Comparison of ENCODE assay signal across 13 cellular contexts in the genomic region with DNA sequence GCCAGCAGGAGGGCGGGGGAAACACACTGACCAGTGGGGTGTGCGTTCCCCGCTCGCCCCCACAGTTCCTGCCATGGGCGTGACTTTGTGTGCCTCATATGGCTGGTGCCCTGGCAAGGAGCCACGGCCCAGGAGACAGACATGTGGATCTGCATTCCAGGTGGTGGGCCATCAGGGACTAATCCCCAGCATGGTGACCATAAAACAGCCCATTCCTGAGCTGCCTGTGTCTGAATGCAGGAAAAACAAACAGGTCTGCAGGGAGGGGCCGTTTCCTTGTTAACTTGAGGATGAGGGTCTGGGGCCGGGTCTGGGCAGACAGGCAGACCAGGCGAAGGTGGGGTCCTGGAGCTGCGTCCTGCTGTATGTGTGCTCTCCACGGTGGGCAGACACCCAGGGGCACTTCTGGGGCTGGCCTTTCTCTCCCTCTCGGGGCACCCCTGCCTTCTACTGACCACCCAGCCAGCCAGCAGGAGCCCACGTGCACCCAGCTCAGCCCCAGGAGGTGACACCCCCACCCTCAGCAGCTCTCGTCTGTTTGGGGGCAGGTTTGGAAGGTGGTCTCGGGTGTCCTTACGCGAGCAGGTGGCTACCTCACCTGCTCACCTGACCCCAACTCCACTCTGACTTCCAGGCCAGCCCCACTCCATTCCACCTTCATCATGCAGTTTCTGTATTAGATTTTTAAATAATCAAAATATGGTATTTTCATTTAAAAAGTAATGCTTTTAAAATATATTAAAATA.
DNase-seq lines count a peak whose midpoint lies in the region; ATAC-seq and TF ChIP-seq lines count a peak whose summit lies in the region.
"Had no signal": no experiment of that assay in that cellular context is flagged by ENCODE, and none has a peak within 500 bp of the region (broad histone marks: within the 10 kb centered on the region; RNA-seq: fewer than 3 reads in every experiment).

No MANE protein-coding gene starts in this region.

- no peak overlapping the region for H3K4me2 ChIP-seq in PC-3 (ENCODE audit: low read length)
- H3K4me2 ChIP-seq: A549 had no signal

- H3K36me3 ChIP-seq in suprapubic skin (no peaks in the 10 kb centered on the region), PC-3 (ENCODE audit: low read depth, low read length) (no peaks in the 10 kb centered on the region), brain microvascular endothelial cell (replicated peaks) (no peaks in the 10 kb centered on the region)

- H3K4me1 Mint-ChIP-seq in chondrocyte (ENCODE audit: low read depth): peaks cover 25% of the 10 kb centered on the region
- H3K4me1 Mint-ChIP-seq: stimulated activated effector memory CD8-positive, alpha-beta T cell treated with anti-CD3 and anti-CD28 coated beads, Interleukin-12 subunit alpha, Interleukin-12 subunit beta, amount 100 ng/mL, for 72 hours had no signal

- H3K27ac Mint-ChIP-seq in chondrocyte (ENCODE audit: unreplicated experiment): no peak overlapping the region
- H3K27ac Mint-ChIP-seq: CD8-positive, alpha-beta T cell; stimulated activated effector memory CD8-positive, alpha-beta T cell treated with anti-CD3 and anti-CD28 coated beads, Interleukin-12 subunit alpha, Interleukin-12 subunit beta, amount 100 ng/mL, for 72 hours had no signal

- TF ChIP-seq CTCF in chondrocyte (IDR thresholded peaks at IDR 0.05) (no peak), suprapubic skin (IDR thresholded peaks at IDR 0.05) (no peak), PC-3 (conservative IDR thresholded peaks at IDR 0.05; ENCODE audit: low read depth, low read length) (no peak), brain microvascular endothelial cell (IDR thresholded peaks at IDR 0.05; ENCODE audit: low read depth, low read length, missing control alignments) (no peak)

- no peaks in the 10 kb centered on the region for H4K20me1 ChIP-seq in PC-3 (ENCODE audit: low read length)

- no peaks in the 10 kb centered on the region for H3F3A ChIP-seq in PC-3 (ENCODE audit: low read length, unreplicated experiment)

- intact Hi-C loops in PC-3 (cut with micrococcal nuclease): no loop called here

- no peak overlapping the region for H3K27ac ChIP-seq in suprapubic skin
- no peak overlapping the region for H3K27ac ChIP-seq in PC-3 (ENCODE audit: low read length)
- H3K27ac ChIP-seq in brain microvascular endothelial cell: no peak overlapping the region
- H3K27ac ChIP-seq: A549, SK-N-MC had no signal

- ATAC-seq in PC-3: no peak
- ATAC-seq: CD8-positive, alpha-beta T cell; stimulated activated effector memory CD8-positive, alpha-beta T cell treated with anti-CD3 and anti-CD28 coated beads, Interleukin-12 subunit alpha, Interleukin-12 subunit beta, amount 100 ng/mL, for 72 hours had no signal

- H3K36me3 Mint-ChIP-seq in chondrocyte (ENCODE audit: low read depth): no peaks in the 10 kb centered on the region
- H3K36me3 Mint-ChIP-seq: stimulated activated effector memory CD8-positive, alpha-beta T cell treated with anti-CD3 and anti-CD28 coated beads, Interleukin-12 subunit alpha, Interleukin-12 subunit beta, amount 100 ng/mL, for 72 hours had no signal

- H3K4me3 ChIP-seq in suprapubic skin: no peak overlapping the region
- no peak overlapping the region for H3K4me3 ChIP-seq in PC-3 (ENCODE audit: low read length)
- no peak overlapping the region for H3K4me3 ChIP-seq in brain microvascular endothelial cell (ENCODE audit: low read depth, low read length)
- H3K4me3 ChIP-seq: A549, SK-N-MC had no signal

- H3K9me3 ChIP-seq in suprapubic skin: no peaks in the 10 kb centered on the region
- H3K9me3 ChIP-seq in PC-3 (ENCODE audit: low read length): no peaks in the 10 kb centered on the region
- H3K9me3 ChIP-seq: A549 had no signal

- TF ChIP-seq EP300 in suprapubic skin (IDR thresholded peaks at IDR 0.05): no peak

- DNase-seq in activated CD8-positive, alpha-beta memory T cell treated with anti-CD3 and anti-CD28 coated beads, Interleukin-2, amount 50 U/mL, for 4 hours: peak; percentile 4
- DNase-seq in activated CD8-positive, alpha-beta memory T cell treated with anti-CD3 and anti-CD28 coated beads, Interleukin-2, amount 50 U/mL, for 48 hours: no peak
- DNase-seq in chondrocyte (ENCODE audit: low spot score) (peak; percentile 74), mesenteric fat pad (ENCODE audit: low spot score) (peak; percentile 88), suprapubic skin (ENCODE audit: low spot score in 2 of 2) (peak; percentile 60 to 63), PC-3 (no peak), brain microvascular endothelial cell (no peak), AG20443 (ENCODE audit: low spot score) (no peak)
- DNase-seq: stimulated activated CD4-positive, alpha-beta T cell treated with anti-CD3 and anti-CD28 coated beads, Interleukin-4, amount 100 ng/mL, for 4 hours had no signal

- H3K4me1 ChIP-seq in suprapubic skin: no peaks in the 10 kb centered on the region
- H3K4me1 ChIP-seq in PC-3 (ENCODE audit: insufficient read depth, low read length): no peaks in the 10 kb centered on the region
- H3K4me1 ChIP-seq: A549 had no signal

- no TSS peak for BruUV-seq in PC-3 (replicated peaks; lab: Mats Ljungman, UMichigan)

- no peak overlapping the region for H3K9ac ChIP-seq in PC-3 (ENCODE audit: low read length)

- no peaks in the 10 kb centered on the region for H3K9me3 Mint-ChIP-seq in chondrocyte (ENCODE audit: low read depth)
- H3K9me3 Mint-ChIP-seq: CD8-positive, alpha-beta T cell; stimulated activated effector memory CD8-positive, alpha-beta T cell treated with anti-CD3 and anti-CD28 coated beads, Interleukin-12 subunit alpha, Interleukin-12 subunit beta, amount 100 ng/mL, for 72 hours had no signal

- WGBS in suprapubic skin: 71% methylated on average over 14 of the region's 17 CpGs

- CTCF ChIA-PET in PC-3 (lab: Charles Lee): no interaction called here

- no peaks in the 10 kb centered on the region for H3K27me3 Mint-ChIP-seq in chondrocyte (ENCODE audit: low read depth)

- POLR2A ChIA-PET in PC-3 (lab: Charles Lee; ENCODE audit: unreplicated experiment): no interaction called here

- H3K4me3 Mint-ChIP-seq in chondrocyte (ENCODE audit: unreplicated experiment): no peak overlapping the region
- H3K4me3 Mint-ChIP-seq: CD8-positive, alpha-beta T cell; stimulated activated effector memory CD8-positive, alpha-beta T cell treated with anti-CD3 and anti-CD28 coated beads, Interleukin-12 subunit alpha, Interleukin-12 subunit beta, amount 100 ng/mL, for 72 hours had no signal

- H3K27me3 ChIP-seq in suprapubic skin (no peaks in the 10 kb centered on the region), PC-3 (ENCODE audit: low read length) (no peaks in the 10 kb centered on the region), brain microvascular endothelial cell (replicated peaks) (no peaks in the 10 kb centered on the region)

- in situ Hi-C loops in brain microvascular endothelial cell (cut with HindIII; ENCODE audit: low pct_ligation_motif_present, low sequenced_read_pairs): no loop called here

- H3K79me2 ChIP-seq in PC-3 (ENCODE audit: low read length): no peaks in the 10 kb centered on the region

- no peaks in the 10 kb centered on the region for H3K9me2 ChIP-seq in PC-3 (replicated peaks; ENCODE audit: low read length)

- no peak for TF ChIP-seq POLR2A in suprapubic skin (IDR thresholded peaks at IDR 0.05)

- no peak overlapping the region for H2AFZ ChIP-seq in PC-3 (ENCODE audit: low read length)

Comparison
In these comparisons a context has a peak if more than half of its experiments do, and no peak if none do; other contexts are left out.
1. DNase-seq: peak in activated CD8-positive, alpha-beta memory T cell treated with anti-CD3 and anti-CD28 coated beads, Interleukin-2, amount 50 U/mL, for 4 hours (single experiment), chondrocyte (single experiment), mesenteric fat pad (single experiment) and suprapubic skin (2 of 2); none in activated CD8-positive, alpha-beta memory T cell treated with anti-CD3 and anti-CD28 coated beads, Interleukin-2, amount 50 U/mL, for 48 hours (single experiment), PC-3 (single experiment), brain microvascular endothelial cell (single experiment) and AG20443 (single experiment).